19 cellular contexts compared by ENCODE assay signal in the genomic region with DNA sequence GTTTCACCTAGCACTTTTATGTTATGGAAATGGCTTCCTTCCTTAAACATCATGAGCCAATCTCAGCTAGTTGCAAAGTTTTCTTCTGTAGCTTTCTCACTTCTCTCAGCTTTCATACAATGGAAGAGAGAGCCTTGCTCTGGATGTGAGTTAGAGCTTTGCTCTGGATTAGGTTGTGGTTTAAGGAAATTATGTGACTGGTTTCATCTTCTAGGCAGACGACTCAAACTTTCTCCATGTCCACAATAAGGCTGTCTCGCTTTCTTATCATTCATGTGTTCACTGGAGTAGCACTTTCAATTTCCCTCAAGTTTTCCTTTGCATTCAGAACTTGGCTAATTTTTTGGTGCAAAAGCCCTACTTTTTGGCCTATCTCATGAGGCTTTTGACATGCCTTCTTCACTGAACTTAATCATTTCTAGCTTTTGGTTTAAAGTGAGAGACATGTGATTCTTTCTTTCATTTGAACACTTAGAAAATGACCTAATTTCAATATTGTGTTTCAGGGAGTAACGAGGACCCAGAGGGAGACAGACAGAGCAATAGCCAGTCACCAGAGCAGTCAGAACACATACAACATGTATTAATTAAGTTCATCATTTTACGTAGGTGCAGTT. TPM values are rescaled to one million over a fixed set of nuclear protein-coding genes. Genes with fewer than 3 reads are reported as not detected.
DNase-seq lines count a peak whose midpoint lies in the region; ATAC-seq, FAIRE-seq and TF ChIP-seq lines count a peak whose summit lies in the region.
"Had no signal": no experiment of that assay in that cellular context is flagged by ENCODE, and none has a peak within 500 bp of the region (broad histone marks: within the 10 kb centered on the region; RNA-seq: fewer than 3 reads in every experiment).

No MANE protein-coding gene starts in this region.

- no peaks in the 10 kb centered on the region for H3K9me1 ChIP-seq in K562 (ENCODE audit: control insufficient read depth, insufficient read depth, low read length)

- TF ChIP-seq RAD21 in K562 (CRISPR knock-in tag; conservative IDR thresholded peaks at IDR 0.05 in 1 of 2, IDR thresholded peaks at IDR 0.05 in 1 of 2) = no peak

- peaks cover 80% of the 10 kb centered on the region for H3K79me2 ChIP-seq in K562 (ENCODE audit: control insufficient read depth, insufficient read depth, low read length)

- no peak overlapping the region for H3K27ac ChIP-seq in K562 (ENCODE audit: extremely low read depth, low read depth, low read length)
- H3K27ac ChIP-seq in thyroid gland = no peak overlapping the region
- H3K27ac ChIP-seq: esophagus squamous epithelium, PC-9, SK-N-MC, skin epidermis had no signal

- H3K4me2 ChIP-seq in K562 (ENCODE audit: insufficient read depth, low read length) = no peak overlapping the region
- H3K4me2 ChIP-seq: PC-9 had no signal

- intact Hi-C loops in K562 (cut with micrococcal nuclease) = no loop called here
- intact Hi-C loops in thyroid gland (cut with DNase I) = no loop called here

- CTCF ChIA-PET in K562 (lab: Yijun Ruan, JAX; ENCODE audit: low intra/inter-chr PET ratio) = no interaction called here

- H3K4me3 ChIP-seq in K562 (no peak overlapping the region), thyroid gland (replicated peaks in 1 of 3) (no peak overlapping the region)
- H3K4me3 ChIP-seq: esophagus squamous epithelium, PC-9, SK-N-MC, skin epidermis had no signal

- no peak overlapping the region for H2AFZ ChIP-seq in K562 (ENCODE audit: low read depth, low read length)
- H2AFZ ChIP-seq: PC-9 had no signal

- WGBS in K562 (ENCODE audit: insufficient coverage, low coverage, missing lambda C conversion rate) = 71% methylated on average over 4 of the region's 4 CpGs
- WGBS in thyroid gland, 2 donors = 91 to 92% methylated on average over 4 of the region's 4 CpGs

- TF ChIP-seq POLR2A in K562 (conservative IDR thresholded peaks at IDR 0.05) = no peak
- TF ChIP-seq POLR2A in thyroid gland (IDR thresholded peaks at IDR 0.05) = no peak

- peak; percentile 69 for FAIRE-seq in GM18507 (lab: Jason Lieb, UNC)
- FAIRE-seq in K562 (lab: Jason Lieb, UNC) = no peak
- FAIRE-seq: TTC549 had no signal

- H3K4me1 ChIP-seq in K562 (replicated peaks in 1 of 2; ENCODE audit: control insufficient read depth in 2 of 2, insufficient read depth in 2 of 2, low read length in 2 of 2) (peaks cover 0 to 4% of the 10 kb centered on the region in 2 experiments; a peak in 2 of 5 replicates), thyroid gland (no peaks in the 10 kb centered on the region)

- POLR2A ChIA-PET in K562 (lab: Yijun Ruan, JAX) = interaction anchor here (1.4 to 1.6 kb wide), 3 partner anchors 8 to 22 kb away, joined by 4 to 5 read pairs (median 5); no protein-coding TSS in a partner anchor

- peak; percentile 68 for ATAC-seq in GM19395 (IDR thresholded peaks at IDR 0.05; ENCODE audit: unreplicated experiment)
- ATAC-seq in HG03135 (IDR thresholded peaks at IDR 0.05; ENCODE audit: unreplicated experiment) = peak; percentile 75
- ATAC-seq in K562 = peak; percentile 16
- ATAC-seq: stimulated activated naive CD8-positive, alpha-beta T cell treated with anti-CD3 and anti-CD28 coated beads, Interleukin-15, Interleukin-2, amounts not matched to agents 100 U/mL and 50 U/mL, for 24 hours had no signal

- H3K36me3 ChIP-seq in K562 (ENCODE audit: control insufficient read depth, insufficient read depth, low read length) (no peaks in the 10 kb centered on the region), thyroid gland (no peaks in the 10 kb centered on the region)
- H3K36me3 ChIP-seq: esophagus squamous epithelium had no signal

- H3K27me3 ChIP-seq in K562 (ENCODE audit: control insufficient read depth in 2 of 2, insufficient read depth in 2 of 2, low read length in 2 of 2) = no peaks in the 10 kb centered on the region
- H3K27me3 ChIP-seq in thyroid gland = no peaks in the 10 kb centered on the region
- H3K27me3 ChIP-seq: esophagus squamous epithelium had no signal

- no TSS peak for BruUV-seq in K562 (replicated peaks; lab: Mats Ljungman, UMichigan)

- no peak overlapping the region for H3K9ac ChIP-seq in K562 (ENCODE audit: insufficient read depth in 1 of 2, low read depth in 2 of 2, low read length in 2 of 2)

- no peak for TF ChIP-seq EP300 in K562 (IDR thresholded peaks at IDR 0.05; ENCODE audit: low read length)

- H4K20me1 ChIP-seq in K562 (replicated peaks; ENCODE audit: control insufficient read depth, insufficient read depth, low read length) = peaks cover 15% of the 10 kb centered on the region

- no peak for TF ChIP-seq CTCF in K562 (IDR thresholded peaks at IDR 0.05 in 2 of 3, conservative IDR thresholded peaks at IDR 0.05 in 1 of 3; ENCODE audit: insufficient read depth in 2 of 3, low read depth in 1 of 3, low read length in 3 of 3)
- TF ChIP-seq CTCF in thyroid gland (IDR thresholded peaks at IDR 0.05) = no peak

- in situ Hi-C loops in K562 (cut with MboI) = no loop called here

- H3K9me3 ChIP-seq in K562 (replicated peaks; ENCODE audit: control insufficient read depth, insufficient read depth, low read depth, low read length) (no peaks in the 10 kb centered on the region), thyroid gland (no peaks in the 10 kb centered on the region)
- H3K9me3 ChIP-seq: esophagus squamous epithelium had no signal

- DNase-seq in GM18507 (ENCODE audit: extremely low spot score, insufficient read length, low read depth) = no peak
- no peak for DNase-seq in K562 (ENCODE audit: extremely low read depth in 1 of 4, low spot score in 3 of 4)
- DNase-seq in thyroid gland = no peak
- DNase-seq in D341Med (ENCODE audit: low spot score) = no peak
- DNase-seq in nucleus accumbens (lab: John Stamatoyannopoulos, UW) = no peak
- DNase-seq in SKM-1 treated with dmso at 0.1 percent for 144 hours (lab: John Stamatoyannopoulos, UW; ENCODE audit: unreplicated experiment) = no peak
- DNase-seq: activated naive CD4-positive, alpha-beta T cell; DMS 273 treated with DMSO at 0.1 percent for 48 hours; esophagus squamous epithelium; Kasumi-1; NCI-H1436; NCI-H510A; PC-9; stimulated activated naive CD8-positive, alpha-beta T cell treated with anti-CD3 and anti-CD28 coated beads, Interleukin-15, Interleukin-2, amounts not matched to agents 100 U/mL and 50 U/mL, for 24 hours had no signal

TF ChIP-seq in K562, 482 proteins besides CTCF, POLR2A, EP300 and RAD21:
- TF ChIP-seq, protein P1, sequence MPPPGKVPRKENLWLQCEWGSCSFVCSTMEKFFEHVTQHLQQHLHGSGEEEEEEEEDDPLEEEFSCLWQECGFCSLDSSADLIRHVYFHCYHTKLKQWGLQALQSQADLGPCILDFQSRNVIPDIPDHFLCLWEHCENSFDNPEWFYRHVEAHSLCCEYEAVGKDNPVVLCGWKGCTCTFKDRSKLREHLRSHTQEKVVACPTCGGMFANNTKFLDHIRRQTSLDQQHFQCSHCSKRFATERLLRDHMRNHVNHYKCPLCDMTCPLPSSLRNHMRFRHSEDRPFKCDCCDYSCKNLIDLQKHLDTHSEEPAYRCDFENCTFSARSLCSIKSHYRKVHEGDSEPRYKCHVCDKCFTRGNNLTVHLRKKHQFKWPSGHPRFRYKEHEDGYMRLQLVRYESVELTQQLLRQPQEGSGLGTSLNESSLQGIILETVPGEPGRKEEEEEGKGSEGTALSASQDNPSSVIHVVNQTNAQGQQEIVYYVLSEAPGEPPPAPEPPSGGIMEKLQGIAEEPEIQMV (tag; conservative IDR thresholded peaks at IDR 0.05; ENCODE audit: low read depth) = peak; percentile 39; the same call in 1 of the 2 replicates
- no peak for TF ChIP-seq NR1H2 (CRISPR knock-in tag; IDR thresholded peaks at IDR 0.05)
- TF ChIP-seq KDM2B (CRISPR knock-in tag; IDR thresholded peaks at IDR 0.05) = no peak
- no peak for TF ChIP-seq LARP7 (IDR thresholded peaks at IDR 0.05)
- TF ChIP-seq ZNF707 (CRISPR knock-in tag; conservative IDR thresholded peaks at IDR 0.05) = no peak
- TF ChIP-seq GTF2B (IDR thresholded peaks at IDR 0.05; ENCODE audit: extremely low read depth, insufficient read length) = no peak
- no peak for TF ChIP-seq ZNF75A (CRISPR knock-in tag; IDR thresholded peaks at IDR 0.05)

RNA-seq across cellular contexts. Expression of gene CNOT4, which starts 49.8 kb away (rescaled TPM):
- 34.7 and 77.7 TPM in 2 replicates for total RNA-seq in K562 (2011; cell fraction: chromatin; rRNA removed; ENCODE audit: low replicate concordance)
- 11.2 and 14.3 TPM in 2 replicates for total RNA-seq in K562 (2011; cell fraction: nucleolus; rRNA removed)
- total RNA-seq in K562 (2011; cell fraction: nucleoplasm; rRNA removed) = 24.0 and 38.1 TPM in 2 replicates
- 12.9 and 15.4 TPM in 2 replicates for total RNA-seq in K562 (2014; rRNA removed)
- 14.6 and 16.2 TPM in 2 replicates for total RNA-seq in K562 (2014; rRNA removed; fragmentation: Illumina TruSeq; extraction: Trizol)
- total RNA-seq in K562 (2015; rRNA removed; fragmentation: Illumina TruSeq; extraction: Trizol) = 15.5 and 17.1 TPM in 2 replicates
- total RNA-seq in K562 (2021) = 21.1 and 21.6 TPM in 2 replicates
- 15.4 and 21.5 TPM in 2 replicates for polyA plus RNA-seq in K562 (2011; rRNA removed)
- polyA plus RNA-seq in K562 (2011; cell fraction: cytosol; rRNA removed) = 9.1 and 15.4 TPM in 2 replicates
- 22.9 and 31.3 TPM in 2 replicates for polyA plus RNA-seq in K562 (2011; cell fraction: nucleus; rRNA removed)
- polyA plus RNA-seq in K562 (2012) = 12.5 and 13.2 TPM in 2 replicates
- polyA plus RNA-seq in K562 (2014; fragmentation: Illumina TruSeq; extraction: Trizol) = 16.7 and 19.8 TPM in 2 replicates
- polyA plus RNA-seq in K562 (2014; fragmentation: Nextera tagmentation; extraction: Ambion mirVana) = 10 to 100 TPM; 12.6 to 24.1 TPM
- 8.6 and 10.0 TPM in 2 replicates for polyA plus RNA-seq in K562 (2014; rRNA removed)
- polyA minus RNA-seq in K562 (2011; rRNA and poly(A)+ RNA removed) = 27.1 and 39.5 TPM in 2 replicates
- 12.0 and 15.1 TPM in 2 replicates for polyA minus RNA-seq in K562 (2011; cell fraction: cytosol; rRNA and poly(A)+ RNA removed)
- 33.5 and 57.2 TPM in 2 replicates for polyA minus RNA-seq in K562 (2011; cell fraction: nucleus; rRNA and poly(A)+ RNA removed)
- 10 to 100 TPM; 25.6 to 36.8 (median 29.3) TPM for total RNA-seq in thyroid gland

Comparison
In these comparisons a context has a peak if more than half of its experiments do, and no peak if none do; other contexts are left out.
1. ATAC-seq: peak in every context shown above with its lines; median percentile 75 in HG03135; 68 in GM19395; 16 in K562.